ENCODE assay signal across 1 cellular context in the genomic region with DNA sequence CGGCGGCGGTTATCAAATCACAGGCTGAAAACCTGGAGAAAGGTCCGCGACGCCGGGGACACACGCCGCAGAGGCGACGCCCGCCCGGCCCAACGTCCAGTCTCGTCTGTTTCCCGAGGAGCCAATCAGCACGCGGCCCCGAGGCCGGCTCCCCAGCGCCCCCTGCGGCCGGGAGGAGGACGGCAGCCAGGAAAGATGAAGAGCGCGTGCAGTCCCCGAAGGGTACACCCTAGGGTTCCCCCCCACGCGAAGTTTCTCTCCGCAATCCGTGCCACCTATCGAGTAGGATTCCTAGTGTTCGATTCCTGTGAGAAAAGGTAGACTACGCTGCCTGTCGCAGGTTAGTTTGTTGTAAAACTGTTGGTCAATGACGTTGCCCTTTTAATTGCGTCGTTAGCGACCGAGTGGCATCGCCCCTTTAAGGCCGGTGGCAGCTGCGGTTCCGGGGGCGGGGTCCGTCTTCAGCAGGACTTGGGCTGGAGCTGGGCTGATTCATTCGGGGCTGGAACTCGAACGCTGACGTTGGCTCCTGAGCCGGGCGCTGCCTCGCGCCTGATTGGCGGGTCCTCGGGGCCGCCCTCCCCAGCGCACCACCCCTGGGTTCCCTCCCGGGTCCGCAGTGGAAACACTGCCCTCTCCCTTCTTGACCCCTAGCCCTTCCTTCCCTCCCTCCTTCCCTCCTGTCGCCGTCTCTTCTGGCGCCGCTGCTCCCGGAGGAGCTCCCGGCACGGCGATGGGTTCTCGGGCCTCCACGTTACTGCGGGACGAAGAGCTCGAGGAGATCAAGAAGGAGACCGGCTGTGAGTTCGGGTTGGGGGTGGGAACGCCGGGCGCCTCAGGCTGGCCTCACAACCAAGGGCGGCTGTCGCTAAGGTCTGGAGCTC.
TF ChIP-seq lines count a peak whose summit lies in the region.

Gene CHP1 (plus strand): TSS at position 619 of the 884 bp plus-strand sequence. CDS start 115 bp downstream, at position 734.
A gene with protein sequence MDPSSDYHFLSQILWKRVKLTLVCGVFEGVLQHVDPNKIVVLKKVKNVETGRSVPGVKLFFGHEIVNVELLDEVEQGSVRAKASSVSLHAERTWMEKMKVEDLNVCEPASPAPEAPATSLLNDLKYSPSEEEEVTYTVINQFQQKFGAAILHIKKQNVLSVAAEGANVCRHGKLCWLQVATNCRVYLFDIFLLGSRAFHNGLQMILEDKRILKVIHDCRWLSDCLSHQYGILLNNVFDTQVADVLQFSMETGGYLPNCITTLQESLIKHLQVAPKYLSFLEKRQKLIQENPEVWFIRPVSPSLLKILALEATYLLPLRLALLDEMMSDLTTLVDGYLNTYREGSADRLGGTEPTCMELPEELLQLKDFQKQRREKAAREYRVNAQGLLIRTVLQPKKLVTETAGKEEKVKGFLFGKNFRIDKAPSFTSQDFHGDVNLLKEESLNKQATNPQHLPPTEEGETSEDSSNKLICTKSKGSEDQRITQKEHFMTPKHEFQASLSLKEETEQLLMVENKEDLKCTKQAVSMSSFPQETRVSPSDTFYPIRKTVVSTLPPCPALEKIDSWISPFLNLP (minus strand): TSS at position 108 of the 884 bp plus-strand sequence. CDS start 4,182 bp downstream, outside the sequence.

TF ChIP-seq in K562, 482 proteins besides CTCF, POLR2A, EP300 and RAD21 (continued from another document and continues in another):
- TF ChIP-seq TBL1XR1 (IDR thresholded peaks at IDR 0.05; ENCODE audit: low read length in 2 of 2): peak in 1 of 2 experiments; percentile 65; a peak in 2 of 4 replicates
- peak; percentile 74; the same call in 1 of the 2 replicates for TF ChIP-seq ZNF445 (CRISPR knock-in tag; IDR thresholded peaks at IDR 0.05; ENCODE audit: low read depth)
- no peak for TF ChIP-seq ZBTB8A (IDR thresholded peaks at IDR 0.05; ENCODE audit: partially characterized antibody)
- no peak; the same call in 1 of the 2 replicates for TF ChIP-seq TRIM28 (IDR thresholded peaks at IDR 0.05)
- peak; percentile 92 for TF ChIP-seq ZNF592 (IDR thresholded peaks at IDR 0.05)
- no peak for TF ChIP-seq ZNF780A (CRISPR knock-in tag; IDR thresholded peaks at IDR 0.05)
- no peak for TF ChIP-seq ZNF140 (CRISPR knock-in tag; IDR thresholded peaks at IDR 0.05)
- no peak for TF ChIP-seq NCOA4 (IDR thresholded peaks at IDR 0.05; ENCODE audit: partially characterized antibody)
- 0 out of 2 replicates have a peak, but pooled peaks have one; percentile 47 for TF ChIP-seq ZNF133 (CRISPR knock-in tag; IDR thresholded peaks at IDR 0.05)
- TF ChIP-seq EZH2 (IDR thresholded peaks at IDR 0.05; ENCODE audit: borderline replicate concordance, low read depth, low read length): no peak
- TF ChIP-seq CHD7 (IDR thresholded peaks at IDR 0.05; ENCODE audit: low read depth, low read length): no peak
- TF ChIP-seq, protein P1, sequence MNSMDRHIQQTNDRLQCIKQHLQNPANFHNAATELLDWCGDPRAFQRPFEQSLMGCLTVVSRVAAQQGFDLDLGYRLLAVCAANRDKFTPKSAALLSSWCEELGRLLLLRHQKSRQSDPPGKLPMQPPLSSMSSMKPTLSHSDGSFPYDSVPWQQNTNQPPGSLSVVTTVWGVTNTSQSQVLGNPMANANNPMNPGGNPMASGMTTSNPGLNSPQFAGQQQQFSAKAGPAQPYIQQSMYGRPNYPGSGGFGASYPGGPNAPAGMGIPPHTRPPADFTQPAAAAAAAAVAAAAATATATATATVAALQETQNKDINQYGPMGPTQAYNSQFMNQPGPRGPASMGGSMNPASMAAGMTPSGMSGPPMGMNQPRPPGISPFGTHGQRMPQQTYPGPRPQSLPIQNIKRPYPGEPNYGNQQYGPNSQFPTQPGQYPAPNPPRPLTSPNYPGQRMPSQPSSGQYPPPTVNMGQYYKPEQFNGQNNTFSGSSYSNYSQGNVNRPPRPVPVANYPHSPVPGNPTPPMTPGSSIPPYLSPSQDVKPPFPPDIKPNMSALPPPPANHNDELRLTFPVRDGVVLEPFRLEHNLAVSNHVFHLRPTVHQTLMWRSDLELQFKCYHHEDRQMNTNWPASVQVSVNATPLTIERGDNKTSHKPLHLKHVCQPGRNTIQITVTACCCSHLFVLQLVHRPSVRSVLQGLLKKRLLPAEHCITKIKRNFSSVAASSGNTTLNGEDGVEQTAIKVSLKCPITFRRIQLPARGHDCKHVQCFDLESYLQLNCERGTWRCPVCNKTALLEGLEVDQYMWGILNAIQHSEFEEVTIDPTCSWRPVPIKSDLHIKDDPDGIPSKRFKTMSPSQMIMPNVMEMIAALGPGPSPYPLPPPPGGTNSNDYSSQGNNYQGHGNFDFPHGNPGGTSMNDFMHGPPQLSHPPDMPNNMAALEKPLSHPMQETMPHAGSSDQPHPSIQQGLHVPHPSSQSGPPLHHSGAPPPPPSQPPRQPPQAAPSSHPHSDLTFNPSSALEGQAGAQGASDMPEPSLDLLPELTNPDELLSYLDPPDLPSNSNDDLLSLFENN (IDR thresholded peaks at IDR 0.05; ENCODE audit: low read depth in 2 of 2, low read length in 2 of 2): peak in 1 of 2 experiments; percentile 11; a peak in 2 of 4 replicates
- TF ChIP-seq, protein P2, sequence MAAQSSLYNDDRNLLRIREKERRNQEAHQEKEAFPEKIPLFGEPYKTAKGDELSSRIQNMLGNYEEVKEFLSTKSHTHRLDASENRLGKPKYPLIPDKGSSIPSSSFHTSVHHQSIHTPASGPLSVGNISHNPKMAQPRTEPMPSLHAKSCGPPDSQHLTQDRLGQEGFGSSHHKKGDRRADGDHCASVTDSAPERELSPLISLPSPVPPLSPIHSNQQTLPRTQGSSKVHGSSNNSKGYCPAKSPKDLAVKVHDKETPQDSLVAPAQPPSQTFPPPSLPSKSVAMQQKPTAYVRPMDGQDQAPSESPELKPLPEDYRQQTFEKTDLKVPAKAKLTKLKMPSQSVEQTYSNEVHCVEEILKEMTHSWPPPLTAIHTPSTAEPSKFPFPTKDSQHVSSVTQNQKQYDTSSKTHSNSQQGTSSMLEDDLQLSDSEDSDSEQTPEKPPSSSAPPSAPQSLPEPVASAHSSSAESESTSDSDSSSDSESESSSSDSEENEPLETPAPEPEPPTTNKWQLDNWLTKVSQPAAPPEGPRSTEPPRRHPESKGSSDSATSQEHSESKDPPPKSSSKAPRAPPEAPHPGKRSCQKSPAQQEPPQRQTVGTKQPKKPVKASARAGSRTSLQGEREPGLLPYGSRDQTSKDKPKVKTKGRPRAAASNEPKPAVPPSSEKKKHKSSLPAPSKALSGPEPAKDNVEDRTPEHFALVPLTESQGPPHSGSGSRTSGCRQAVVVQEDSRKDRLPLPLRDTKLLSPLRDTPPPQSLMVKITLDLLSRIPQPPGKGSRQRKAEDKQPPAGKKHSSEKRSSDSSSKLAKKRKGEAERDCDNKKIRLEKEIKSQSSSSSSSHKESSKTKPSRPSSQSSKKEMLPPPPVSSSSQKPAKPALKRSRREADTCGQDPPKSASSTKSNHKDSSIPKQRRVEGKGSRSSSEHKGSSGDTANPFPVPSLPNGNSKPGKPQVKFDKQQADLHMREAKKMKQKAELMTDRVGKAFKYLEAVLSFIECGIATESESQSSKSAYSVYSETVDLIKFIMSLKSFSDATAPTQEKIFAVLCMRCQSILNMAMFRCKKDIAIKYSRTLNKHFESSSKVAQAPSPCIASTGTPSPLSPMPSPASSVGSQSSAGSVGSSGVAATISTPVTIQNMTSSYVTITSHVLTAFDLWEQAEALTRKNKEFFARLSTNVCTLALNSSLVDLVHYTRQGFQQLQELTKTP (IDR thresholded peaks at IDR 0.05; ENCODE audit: low read depth in 1 of 2, partially characterized antibody in 2 of 2): no peak
- no peak for TF ChIP-seq SIRT6 (IDR thresholded peaks at IDR 0.05; ENCODE audit: low read depth, low read length)
- TF ChIP-seq SRSF1 (IDR thresholded peaks at IDR 0.05; ENCODE audit: low read depth, low read length): no peak
- TF ChIP-seq ZNF282 (CRISPR knock-in tag; IDR thresholded peaks at IDR 0.05): peak; percentile 76; the same call in 1 of the 2 replicates
- no peak for TF ChIP-seq HDAC6 (IDR thresholded peaks at IDR 0.05; ENCODE audit: low read depth, low read length)
- peak; percentile 78 for TF ChIP-seq KLF16 (IDR thresholded peaks at IDR 0.05)
